In genomic region chr12:48890657-48891418, GRCh38 we compare ENCODE assay signal across 8 cellular contexts.
A peak's percentile ranks its signal among the peaks of the same experiment; 100 is the strongest.
DNase-seq lines count a peak whose midpoint lies in the region; ATAC-seq and TF ChIP-seq lines count a peak whose summit lies in the region.

No MANE protein-coding gene starts in this region.

- H2AFZ ChIP-seq in OCI-LY1 (ENCODE audit: low read length) = no peak overlapping the region

- H3K9me3 ChIP-seq in HUES48 (ENCODE audit: control insufficient read depth, insufficient read depth, low read length) = no peaks in the 10 kb centered on the region
- no peaks in the 10 kb centered on the region for H3K9me3 ChIP-seq in OCI-LY1 (ENCODE audit: low read length)
- no peaks in the 10 kb centered on the region for H3K9me3 ChIP-seq in mucosa of stomach (ENCODE audit: control insufficient read depth, low read length)

- TF ChIP-seq POLR2A in erythroblast (IDR thresholded peaks at IDR 0.05; ENCODE audit: low read length) = no peak

- peaks cover 3% of the 10 kb centered on the region; the same call in 1 of the 2 replicates for H3K27me3 ChIP-seq in HUES48 (ENCODE audit: control insufficient read depth, insufficient read depth, low read length)
- H3K27me3 ChIP-seq in OCI-LY1 (ENCODE audit: insufficient read depth, low read length) = no peaks in the 10 kb centered on the region; the same call in 1 of the 2 replicates
- H3K27me3 ChIP-seq in mucosa of stomach (ENCODE audit: control insufficient read depth, insufficient read depth, low read length) = peaks cover 9% of the 10 kb centered on the region

- H3F3A ChIP-seq in OCI-LY1 (ENCODE audit: insufficient read depth, low read length) = no peaks in the 10 kb centered on the region

- no peaks in the 10 kb centered on the region for H3K9me2 ChIP-seq in OCI-LY1 (ENCODE audit: low read depth, low read length)

- TF ChIP-seq CTCF in GM12875 (IDR thresholded peaks at IDR 0.05; ENCODE audit: borderline replicate concordance, insufficient read depth, low read depth, low read length) (peak; percentile 93), OCI-LY1 (IDR thresholded peaks at IDR 0.05; ENCODE audit: low read length) (peak; percentile 95)

- peaks cover 6% of the 10 kb centered on the region; the same call in 1 of the 2 replicates for H3K4me1 ChIP-seq in HUES48 (ENCODE audit: control insufficient read depth, insufficient read depth, low read length)
- H3K4me1 ChIP-seq in OCI-LY1 (ENCODE audit: insufficient read depth, low read length, severe bottlenecking) = no peaks in the 10 kb centered on the region
- H3K4me1 ChIP-seq in mucosa of stomach (ENCODE audit: control insufficient read depth, insufficient read depth, low read length) = peaks cover 8% of the 10 kb centered on the region

- H3K79me2 ChIP-seq in OCI-LY1 (ENCODE audit: insufficient read depth, low read length) = no peaks in the 10 kb centered on the region

- peak; percentile 59 for DNase-seq in activated T-cell treated with anti-CD3 and anti-CD28 coated beads for 24 hours (ENCODE audit: low read depth)
- DNase-seq in erythroblast (lab: John Stamatoyannopoulos, UW) = peak; percentile 63 to 75
- DNase-seq in stimulated activated CD8-positive, alpha-beta memory T cell treated with anti-CD3 and anti-CD28 coated beads, Interleukin-2, amount 100 ng/mL, for 48 hours (ENCODE audit: low read depth in 2 of 2) = peak; percentile 67 to 74

- H3K9ac ChIP-seq in HUES48 (ENCODE audit: low read depth, low read length) (no peak overlapping the region), OCI-LY1 (ENCODE audit: low read length) (no peak overlapping the region), mucosa of stomach (ENCODE audit: low read length) (peak overlapping the region; percentile 34)

- no peak overlapping the region for H3K4me3 ChIP-seq in GM12875 (ENCODE audit: low read depth, low read length)
- peak overlapping the region; percentile 65 for H3K4me3 ChIP-seq in HUES48 (ENCODE audit: low read depth, low read length)
- no peak overlapping the region for H3K4me3 ChIP-seq in OCI-LY1 (ENCODE audit: low read depth, low read length, poor library complexity, severe bottlenecking)
- no peak overlapping the region for H3K4me3 ChIP-seq in mucosa of stomach (ENCODE audit: low read length)

- H4K20me1 ChIP-seq in OCI-LY1 (ENCODE audit: insufficient read depth, low read length) = no peaks in the 10 kb centered on the region

- H3K27ac ChIP-seq in HUES48 (ENCODE audit: low read depth, low read length) (peak overlapping the region; percentile 69), OCI-LY1 (ENCODE audit: low read depth, low read length, poor library complexity, severe bottlenecking) (no peak overlapping the region)

- no peak overlapping the region for H3K4me2 ChIP-seq in OCI-LY1 (ENCODE audit: low read length)

- ATAC-seq in GM19395 (IDR thresholded peaks at IDR 0.05; ENCODE audit: unreplicated experiment) = no peak

- H3K36me3 ChIP-seq in HUES48 (ENCODE audit: control insufficient read depth, insufficient read depth, low read length) (no peaks in the 10 kb centered on the region), OCI-LY1 (ENCODE audit: insufficient read depth, low read length) (no peaks in the 10 kb centered on the region; the same call in 1 of the 2 replicates), mucosa of stomach (ENCODE audit: control insufficient read depth, insufficient read depth, low read length) (no peaks in the 10 kb centered on the region)
